Comparison of ENCODE assay signal across 17 cellular contexts in genomic region chr13:111854403-111854802, GRCh38.
DNase-seq lines count a peak whose midpoint lies in the region; ATAC-seq and TF ChIP-seq lines count a peak whose summit lies in the region.
"Had no signal": no experiment of that assay in that cellular context is flagged by ENCODE, and none has a peak within 500 bp of the region (broad histone marks: within the 10 kb centered on the region; RNA-seq: fewer than 3 reads in every experiment).

No MANE protein-coding gene starts in this region.

- POLR2A ChIA-PET in Caco-2 (lab: Charles Lee), result no interaction called here

- H2BK120ac ChIP-seq in neuronal stem cell (ENCODE audit: low read depth, low read length), result no peak overlapping the region

- H3K9me3 ChIP-seq in neuronal stem cell (replicated peaks in 1 of 2; ENCODE audit: control insufficient read depth in 2 of 2, insufficient read depth in 1 of 2, low read depth in 1 of 2, low read length in 2 of 2) (no peaks in the 10 kb centered on the region), Caco-2 (no peaks in the 10 kb centered on the region)
- H3K9me3 ChIP-seq: A549 had no signal

- ATAC-seq in HG02759 (IDR thresholded peaks at IDR 0.05; ENCODE audit: unreplicated experiment), result no peak
- ATAC-seq: A549, K562 had no signal

- CTCF ChIA-PET in Caco-2 (lab: Charles Lee), result interaction anchor here (1.1 kb wide), 1 partner anchor 589 kb away, joined by 3 read pairs; no protein-coding TSS in a partner anchor

- H3K14ac ChIP-seq in neuronal stem cell (ENCODE audit: low read length), result peak overlapping the region; percentile 71

- peak overlapping the region; percentile 27 for H2AFZ ChIP-seq in neuronal stem cell (ENCODE audit: low read length)

- H2BK15ac ChIP-seq in neuronal stem cell (ENCODE audit: low read length), result peak overlapping the region; percentile 49

- H3K9ac ChIP-seq in neuronal stem cell (ENCODE audit: low read depth, low read length, poor library complexity), result no peak overlapping the region

- H2BK12ac ChIP-seq in neuronal stem cell (ENCODE audit: low read length), result no peak overlapping the region

- H3K23ac ChIP-seq in neuronal stem cell (ENCODE audit: low read depth, low read length, poor library complexity), result peak overlapping the region; percentile 23

- H3K4ac ChIP-seq in neuronal stem cell (ENCODE audit: low read length), result no peak overlapping the region

- no CpG with 5 or more reads among the region's 13 CpGs for WGBS in neuronal stem cell (ENCODE audit: extremely low coverage in 2 of 2, insufficient read length in 2 of 2, insufficient replicate concordance in 1 of 2), 2 donors

- H3K79me1 ChIP-seq in neuronal stem cell (ENCODE audit: low read depth, low read length), result no peaks in the 10 kb centered on the region

- H3K4me2 ChIP-seq in neuronal stem cell (ENCODE audit: insufficient read depth, low read length, poor library complexity, severe bottlenecking), result no peak overlapping the region
- H3K4me2 ChIP-seq: A549 had no signal

- H3K18ac ChIP-seq in neuronal stem cell (ENCODE audit: low read length), result peak overlapping the region; percentile 62

- no peak overlapping the region for H4K8ac ChIP-seq in neuronal stem cell (ENCODE audit: low read depth, low read length)

- no peak overlapping the region for H2BK5ac ChIP-seq in neuronal stem cell (ENCODE audit: low read length)

- no peak overlapping the region for H3K27ac ChIP-seq in neuronal stem cell (replicated peaks; ENCODE audit: low read length)
- H3K27ac ChIP-seq: A549 had no signal

- H3K4me3 Mint-ChIP-seq in Caco-2 (ENCODE audit: unreplicated experiment), result no peak overlapping the region
- H3K4me3 Mint-ChIP-seq: T-helper 1 cell treated with Interleukin-12 subunit alpha and Interleukin-12 subunit beta and Interleukin-4 antibody, amounts not matched to agents 30 μg/mL and 1 μg/mL, for 36 hours had no signal

- DNase-seq in NCI-H510A treated with DMSO at 0.1 percent for 48 hours (lab: John Stamatoyannopoulos, UW) (peak; percentile 75), NCI-H510A (lab: John Stamatoyannopoulos, UW) (no peak), NCI-H1092 (lab: John Stamatoyannopoulos, UW) (peak; percentile 66), ecto neural progenitor cell (ENCODE audit: low spot score) (peak; percentile 41), neuronal stem cell (ENCODE audit: low spot score) (no peak), LoVo (ENCODE audit: low spot score) (no peak), Caco-2 (no peak)
- DNase-seq: C1 segment of cervical spinal cord, HCEC 1CT, MV-4-11, NCI-H1694 treated with DMSO at 0.1 percent for 48 hours, NCI-H2171 treated with DMSO at 0.1 percent for 48 hours, NCI-H524 had no signal

- H3K4me1 Mint-ChIP-seq in Caco-2 (ENCODE audit: low read depth, unreplicated experiment), result no peaks in the 10 kb centered on the region

- H3K27me3 Mint-ChIP-seq in Caco-2 (ENCODE audit: insufficient read depth, unreplicated experiment), result peaks cover 18% of the 10 kb centered on the region

- peak overlapping the region; percentile 41 for H2AK5ac ChIP-seq in neuronal stem cell (ENCODE audit: low read depth, low read length)

- no peak for TF ChIP-seq CTCF in Caco-2 (IDR thresholded peaks at IDR 0.05; ENCODE audit: insufficient read depth in 1 of 2, low read depth in 1 of 2, low read length in 1 of 2, severe bottlenecking in 1 of 2, unreplicated experiment in 1 of 2)

- no peak overlapping the region for H3K27ac Mint-ChIP-seq in Caco-2 (ENCODE audit: unreplicated experiment)
- H3K27ac Mint-ChIP-seq: T-helper 1 cell treated with Interleukin-12 subunit alpha and Interleukin-12 subunit beta and Interleukin-4 antibody, amounts not matched to agents 30 μg/mL and 1 μg/mL, for 36 hours had no signal

- H3K36me3 ChIP-seq in neuronal stem cell (replicated peaks in 1 of 2; ENCODE audit: control insufficient read depth in 2 of 2, insufficient read depth in 2 of 2, low read length in 2 of 2) (no peaks in the 10 kb centered on the region), Caco-2 (ENCODE audit: control insufficient read depth, insufficient read depth, low read length) (no peaks in the 10 kb centered on the region)

- H4K91ac ChIP-seq in neuronal stem cell (ENCODE audit: low read depth, low read length, poor library complexity), result no peak overlapping the region

- H3K27me3 ChIP-seq in neuronal stem cell (ENCODE audit: control insufficient read depth in 3 of 3, insufficient read depth in 3 of 3, low read depth in 1 of 3, low read length in 3 of 3), result peaks cover 0 to 8% (median 0%) of the 10 kb centered on the region in 3 experiments
- no peaks in the 10 kb centered on the region for H3K27me3 ChIP-seq in Caco-2 (replicated peaks; ENCODE audit: control insufficient read depth, insufficient read depth, low read length)

- no TSS peak for BruUV-seq in Caco-2 (replicated peaks; lab: Mats Ljungman, UMichigan)

- intact Hi-C loops in Caco-2 (cut with micrococcal nuclease; ENCODE audit: unreplicated experiment), result no loop called here

- H3K4me3 ChIP-seq in neuronal stem cell (ENCODE audit: low read length in 2 of 2), result no peak overlapping the region
- no peak overlapping the region for H3K4me3 ChIP-seq in Caco-2 (ENCODE audit: low read depth, low read length)
- H3K4me3 ChIP-seq: A549, K562 had no signal

- H3K36me3 Mint-ChIP-seq in Caco-2 (ENCODE audit: insufficient read depth, unreplicated experiment), result no peaks in the 10 kb centered on the region

- H3K4me1 ChIP-seq in neuronal stem cell (ENCODE audit: control insufficient read depth in 2 of 2, insufficient read depth in 1 of 2, low read depth in 1 of 2, low read length in 2 of 2) (peaks cover 2 to 10% of the 10 kb centered on the region in 2 donors), Caco-2 (no peaks in the 10 kb centered on the region)
- H3K4me1 ChIP-seq: A549 had no signal

- no peaks in the 10 kb centered on the region for H3K9me3 Mint-ChIP-seq in Caco-2 (ENCODE audit: unreplicated experiment)
- H3K9me3 Mint-ChIP-seq: T-helper 1 cell treated with Interleukin-12 subunit alpha and Interleukin-12 subunit beta and Interleukin-4 antibody, amounts not matched to agents 30 μg/mL and 1 μg/mL, for 36 hours had no signal

Comparison
In these comparisons a context has a peak if more than half of its experiments do, and no peak if none do; other contexts are left out.
1. DNase-seq: peak in NCI-H510A treated with DMSO at 0.1 percent for 48 hours (single experiment), NCI-H1092 (single experiment) and ecto neural progenitor cell (single experiment); none in NCI-H510A (single experiment), neuronal stem cell (single experiment), LoVo (single experiment) and Caco-2 (0 of 2).